8 cellular contexts compared by ENCODE assay signal in genomic region chr6:111482236-111482958, GRCh38. TPM values are rescaled to one million over a fixed set of nuclear protein-coding genes. Genes with fewer than 3 reads are reported as not detected.
DNase-seq lines count a peak whose midpoint lies in the region; ATAC-seq and TF ChIP-seq lines count a peak whose summit lies in the region.

No MANE protein-coding gene starts in this region.

- ATAC-seq in GM21786 (IDR thresholded peaks at IDR 0.05; ENCODE audit: unreplicated experiment) (peak; percentile 7), WTC11 (peak; percentile 32)
- ATAC-seq in central memory CD8-positive, alpha-beta T cell (replicated peaks; ENCODE audit: extremely low read depth, poor library complexity, severe bottlenecking), result peak; percentile 2

- H3K4me1 Mint-ChIP-seq in WTC11, result peaks cover 42% of the 10 kb centered on the region
- H3K4me1 Mint-ChIP-seq in central memory CD8-positive, alpha-beta T cell, result peaks cover 47% of the 10 kb centered on the region

- H3K36me3 Mint-ChIP-seq in WTC11, result peaks cover 12% of the 10 kb centered on the region
- peaks cover 16% of the 10 kb centered on the region for H3K36me3 Mint-ChIP-seq in central memory CD8-positive, alpha-beta T cell (ENCODE audit: insufficient read depth)

- H3K27me3 Mint-ChIP-seq in WTC11 (ENCODE audit: low read depth), result peaks cover 47% of the 10 kb centered on the region
- H3K27me3 Mint-ChIP-seq in central memory CD8-positive, alpha-beta T cell, result no peaks in the 10 kb centered on the region

- peaks cover 8% of the 10 kb centered on the region for H3K9me3 Mint-ChIP-seq in WTC11
- no peaks in the 10 kb centered on the region for H3K9me3 Mint-ChIP-seq in central memory CD8-positive, alpha-beta T cell

- peak overlapping the region; percentile 77 for H3K4me3 Mint-ChIP-seq in WTC11
- peak overlapping the region; percentile 91 for H3K4me3 Mint-ChIP-seq in central memory CD8-positive, alpha-beta T cell

- DNase-seq in GDM1 (lab: John Stamatoyannopoulos, UW), result peak; percentile 19
- DNase-seq in LHCN-M2 (ENCODE audit: low read depth), result peak; percentile 48
- peak; percentile 23 for DNase-seq in WTC11 (ENCODE audit: low spot score)
- peak in 1 of 2 donors; percentile 34 for DNase-seq in central memory CD8-positive, alpha-beta T cell (ENCODE audit: low spot score in 2 of 2)
- DNase-seq in kidney glomerular epithelial cell (lab: John Stamatoyannopoulos, UW), result peak; percentile 34
- peak in 3 of 4 experiments; percentile 17 to 32 (median 32) for DNase-seq in stimulated activated CD4-positive, alpha-beta T cell treated with anti-CD3 and anti-CD28 coated beads, Interleukin-1b, Interleukin-23, amount 100 ng/mL, for 24 hours (ENCODE audit: low read depth in 4 of 4, low spot score in 1 of 4)
- no peak for DNase-seq in NCI-H1092 treated with DMSO at 0.1 percent for 48 hours (lab: John Stamatoyannopoulos, UW)

- TF ChIP-seq CTCF in WTC11 (IDR thresholded peaks at IDR 0.05), result no peak

- H3K27ac Mint-ChIP-seq in WTC11, result no peak overlapping the region
- peak overlapping the region; percentile 91 for H3K27ac Mint-ChIP-seq in central memory CD8-positive, alpha-beta T cell (ENCODE audit: low read depth)

- POLR2A ChIA-PET in WTC11 (lab: Charles Lee), result interaction anchor here (0.5 to 1.6 kb wide), 6 partner anchors 73 to 754 kb away, joined by 3 to 7 read pairs (median 5); partner anchors contain the start of gene TRAF3IP2

- CTCF ChIA-PET in WTC11 (lab: Charles Lee), result interaction anchor here (0.6 to 1.2 kb wide), 7 partner anchors 12 to 711 kb away, joined by 3 to 9 read pairs (median 3); a partner anchor contains a TSS

TF ChIP-seq in WTC11, 78 proteins besides CTCF, POLR2A, EP300 and RAD21:
- TF ChIP-seq HMGA2 (CRISPR knock-in tag; IDR thresholded peaks at IDR 0.05), result no peak
- TF ChIP-seq ATF6 (CRISPR knock-in tag; IDR thresholded peaks at IDR 0.05), result no peak
- 0 out of 2 replicates have a peak, but pooled peaks have one; percentile 45 for TF ChIP-seq MAX (CRISPR knock-in tag; IDR thresholded peaks at IDR 0.05)
- TF ChIP-seq ZNF423 (CRISPR knock-in tag; IDR thresholded peaks at IDR 0.05), result peak; percentile 67
- TF ChIP-seq SMAD4 (CRISPR knock-in tag; IDR thresholded peaks at IDR 0.05), result no peak
- 0 out of 2 replicates have a peak, but pooled peaks have one; percentile 19 for TF ChIP-seq FOXP1 (CRISPR knock-in tag; IDR thresholded peaks at IDR 0.05; ENCODE audit: borderline replicate concordance)

RNA-seq across cellular contexts. Expression of gene REV3L, which starts 0.6 kb away (rescaled TPM):
- total RNA-seq in LHCN-M2 (2014; rRNA removed), result 29.4 and 31.9 TPM in 2 replicates
- 5.3 TPM for polyA plus RNA-seq in LHCN-M2 (2012)
- 5.0 to 5.7 TPM (median 5.2 TPM) in 3 replicates for total RNA-seq in WTC11 (2021)
